Comparison of ENCODE assay signal across 30 cellular contexts in genomic region chr1:32729254-32730046, GRCh38. TPM values are rescaled to one million over a fixed set of nuclear protein-coding genes. Genes with fewer than 3 reads are reported as not detected.
DNase-seq lines count a peak whose midpoint lies in the region; ATAC-seq, FAIRE-seq and TF ChIP-seq lines count a peak whose summit lies in the region.
"Had no signal": no experiment of that assay in that cellular context is flagged by ENCODE, and none has a peak within 500 bp of the region (broad histone marks: within the 10 kb centered on the region; RNA-seq: fewer than 3 reads in every experiment).

No MANE protein-coding gene starts in this region.

- ATAC-seq in HG02642 (IDR thresholded peaks at IDR 0.05; ENCODE audit: poor library complexity, unreplicated experiment): no peak
- ATAC-seq: activated T-cell treated with anti-CD3 and anti-CD28 coated beads, Interleukin-2, amount 50 U/mL, for 72 hours; left ventricle myocardium superior; sciatic nerve had no signal

- intact Hi-C loops in activated CD4-positive, alpha-beta memory T cell treated with anti-CD3 and anti-CD28 coated beads for 36 hours (cut with micrococcal nuclease): no loop called here

- H3K27ac Mint-ChIP-seq in astrocyte (ENCODE audit: unreplicated experiment): peak overlapping the region; percentile 1
- no peak overlapping the region for H3K27ac Mint-ChIP-seq in activated CD4-positive, alpha-beta memory T cell treated with anti-CD3 and anti-CD28 coated beads for 36 hours
- H3K27ac Mint-ChIP-seq: activated naive CD4-positive, alpha-beta T cell treated with anti-CD3 and anti-CD28 coated beads, Interleukin-2, amount 10 ng/mL, durations not matched to agents 7 days and 5 days; activated T-cell treated with anti-CD3 and anti-CD28 coated beads, Interleukin-2, amount 50 U/mL, for 72 hours; immature natural killer cell; nephron; type B pancreatic cell had no signal

- H3K56ac ChIP-seq in mesendoderm (ENCODE audit: low read length): peak overlapping the region; percentile 25

- H3K27ac ChIP-seq in astrocyte (ENCODE audit: low read depth, low read length) (peak overlapping the region; percentile 34), mesendoderm (ENCODE audit: low read depth, low read length) (no peak overlapping the region)
- H3K27ac ChIP-seq: C4-2B, foreskin keratinocyte had no signal

- no peak overlapping the region for H2AK5ac ChIP-seq in mesendoderm (ENCODE audit: low read length)

- no peaks in the 10 kb centered on the region for H3K9me3 Mint-ChIP-seq in astrocyte (ENCODE audit: unreplicated experiment)
- H3K9me3 Mint-ChIP-seq in activated CD4-positive, alpha-beta memory T cell treated with anti-CD3 and anti-CD28 coated beads for 36 hours: no peaks in the 10 kb centered on the region
- H3K9me3 Mint-ChIP-seq: activated naive CD4-positive, alpha-beta T cell treated with anti-CD3 and anti-CD28 coated beads, Interleukin-2, amount 10 ng/mL, durations not matched to agents 7 days and 5 days; activated T-cell treated with anti-CD3 and anti-CD28 coated beads, Interleukin-2, amount 50 U/mL, for 72 hours; immature natural killer cell; nephron; type B pancreatic cell had no signal

- H4K5ac ChIP-seq in mesendoderm (ENCODE audit: low read length): no peak overlapping the region

- H3K9ac ChIP-seq in astrocyte (ENCODE audit: low read length): peak overlapping the region; percentile 35
- H3K9ac ChIP-seq in mesendoderm (ENCODE audit: low read length): no peak overlapping the region

- no peak overlapping the region for H3K18ac ChIP-seq in mesendoderm (ENCODE audit: low read length)

- H2BK120ac ChIP-seq in mesendoderm (ENCODE audit: low read depth, low read length): no peak overlapping the region

- H3K27me3 ChIP-seq in astrocyte (ENCODE audit: insufficient read depth, low read length): no peaks in the 10 kb centered on the region
- H3K27me3 ChIP-seq in mesendoderm (ENCODE audit: insufficient read depth, low read length, poor library complexity): no peaks in the 10 kb centered on the region
- H3K27me3 ChIP-seq: foreskin keratinocyte, hepatocyte had no signal

- H3K4me1 Mint-ChIP-seq in astrocyte (ENCODE audit: low read depth, unreplicated experiment): peaks cover 31% of the 10 kb centered on the region
- H3K4me1 Mint-ChIP-seq in activated CD4-positive, alpha-beta memory T cell treated with anti-CD3 and anti-CD28 coated beads for 36 hours (ENCODE audit: low read depth): peaks cover 13% of the 10 kb centered on the region

- no peaks in the 10 kb centered on the region for H3K9me3 ChIP-seq in astrocyte (ENCODE audit: insufficient read depth, low read depth, low read length)
- H3K9me3 ChIP-seq: HAP-1 had no signal

- H2BK15ac ChIP-seq in mesendoderm (replicated peaks; ENCODE audit: low read depth): no peak overlapping the region

- H3K23ac ChIP-seq in mesendoderm (ENCODE audit: low read length): no peak overlapping the region

- H3K4me3 ChIP-seq in astrocyte (ENCODE audit: insufficient read depth, low read depth, low read length): no peak overlapping the region
- H3K4me3 ChIP-seq in mesendoderm (ENCODE audit: low read length): no peak overlapping the region
- H3K4me3 ChIP-seq: HAP-1, hepatocyte had no signal

- H3K4me3 Mint-ChIP-seq in astrocyte (ENCODE audit: unreplicated experiment): no peak overlapping the region
- no peak overlapping the region for H3K4me3 Mint-ChIP-seq in activated CD4-positive, alpha-beta memory T cell treated with anti-CD3 and anti-CD28 coated beads for 36 hours
- H3K4me3 Mint-ChIP-seq: activated naive CD4-positive, alpha-beta T cell treated with anti-CD3 and anti-CD28 coated beads, Interleukin-2, amount 10 ng/mL, durations not matched to agents 7 days and 5 days; activated T-cell treated with anti-CD3 and anti-CD28 coated beads, Interleukin-2, amount 50 U/mL, for 72 hours; immature natural killer cell; nephron; type B pancreatic cell had no signal

- POLR2A ChIA-PET in activated CD4-positive, alpha-beta memory T cell treated with anti-CD3 and anti-CD28 coated beads for 36 hours (lab: Charles Lee): no interaction called here

- FAIRE-seq in astrocyte (lab: Jason Lieb, UNC): no peak
- FAIRE-seq: A204.1, D721Med, G401.6, GM18507, HTR-8/SVneo had no signal

- H3K27me3 Mint-ChIP-seq in astrocyte (ENCODE audit: low read depth, unreplicated experiment): no peaks in the 10 kb centered on the region
- peaks cover 2% of the 10 kb centered on the region for H3K27me3 Mint-ChIP-seq in activated CD4-positive, alpha-beta memory T cell treated with anti-CD3 and anti-CD28 coated beads for 36 hours
- H3K27me3 Mint-ChIP-seq: type B pancreatic cell had no signal

- H3K79me1 ChIP-seq in mesendoderm (ENCODE audit: low read length): no peaks in the 10 kb centered on the region

- WGBS in mesendoderm (ENCODE audit: extremely low coverage, insufficient coverage, low lambda C conversion rate): no CpG with 5 or more reads among the region's 14 CpGs

- H2AFZ ChIP-seq in astrocyte (ENCODE audit: low read depth, low read length): no peak overlapping the region
- H2AFZ ChIP-seq: hepatocyte had no signal

- TF ChIP-seq CTCF in astrocyte (IDR thresholded peaks at IDR 0.05; ENCODE audit: insufficient read depth, low read depth, low read length): no peak

- DNase-seq in NCI-H1417 (lab: John Stamatoyannopoulos, UW): peak in 2 of 3 experiments; percentile 22 to 48
- DNase-seq in NCI-H1417 treated with DMSO at 0.1 percent for 48 hours (lab: John Stamatoyannopoulos, UW): no peak
- DNase-seq in LHCN-M2 (ENCODE audit: low read depth): peak; percentile 24
- no peak for DNase-seq in astrocyte (ENCODE audit: low read depth)
- no peak for DNase-seq in mesendoderm
- no peak for DNase-seq in activated CD4-positive, alpha-beta memory T cell treated with anti-CD3 and anti-CD28 coated beads for 36 hours
- no peak for DNase-seq in HPDE6-E6E7 (ENCODE audit: extremely low spot score)
- DNase-seq: activated CD4-positive, alpha-beta T cell treated with anti-CD3 and anti-CD28 coated beads for 4 hours; activated naive CD4-positive, alpha-beta T cell treated with anti-CD3 and anti-CD28 coated beads, Interleukin-2, amount 10 ng/mL, durations not matched to agents 7 days and 5 days; activated T-cell treated with anti-CD3 and anti-CD28 coated beads, Interleukin-2, amount 50 U/mL, for 72 hours; caudate nucleus; immature natural killer cell; left ventricle myocardium superior; posterior cingulate gyrus; SIG-M5; stimulated activated CD8-positive, alpha-beta memory T cell treated with anti-CD3 and anti-CD28 coated beads, Interleukin-4, amount 100 ng/mL, for 48 hours had no signal

- no peaks in the 10 kb centered on the region for H4K20me1 ChIP-seq in astrocyte (ENCODE audit: insufficient read depth, low read length)

- H2BK5ac ChIP-seq in mesendoderm (ENCODE audit: low read length): no peak overlapping the region

- H3K4me1 ChIP-seq in astrocyte (ENCODE audit: insufficient read depth, low read length): peaks cover 30% of the 10 kb centered on the region
- H3K4me1 ChIP-seq in mesendoderm (ENCODE audit: control insufficient read depth, low read depth, low read length): peaks cover 7% of the 10 kb centered on the region
- H3K4me1 ChIP-seq: HAP-1 had no signal

- no peak overlapping the region for H4K8ac ChIP-seq in mesendoderm (ENCODE audit: low read depth, low read length)

- peaks cover 1% of the 10 kb centered on the region for H3K36me3 Mint-ChIP-seq in astrocyte (ENCODE audit: low read depth, unreplicated experiment)
- H3K36me3 Mint-ChIP-seq in activated CD4-positive, alpha-beta memory T cell treated with anti-CD3 and anti-CD28 coated beads for 36 hours: no peaks in the 10 kb centered on the region
- H3K36me3 Mint-ChIP-seq: activated naive CD4-positive, alpha-beta T cell treated with anti-CD3 and anti-CD28 coated beads, Interleukin-2, amount 10 ng/mL, durations not matched to agents 7 days and 5 days; immature natural killer cell; type B pancreatic cell had no signal

- CTCF ChIA-PET in activated CD4-positive, alpha-beta memory T cell treated with anti-CD3 and anti-CD28 coated beads for 36 hours (lab: Charles Lee): interaction anchor here (0.9 to 4.3 kb wide), 5 partner anchors 16 to 147 kb away, joined by 3 to 28 read pairs (median 6); no protein-coding TSS in a partner anchor

- H3K79me2 ChIP-seq in astrocyte (ENCODE audit: insufficient read depth, low read length): no peaks in the 10 kb centered on the region
- H3K79me2 ChIP-seq in mesendoderm (ENCODE audit: control insufficient read depth, insufficient read depth, low read length): no peaks in the 10 kb centered on the region
- H3K79me2 ChIP-seq: hepatocyte had no signal

- no peak overlapping the region for H3K4ac ChIP-seq in mesendoderm (ENCODE audit: low read depth, low read length)

- H3K36me3 ChIP-seq in astrocyte (ENCODE audit: insufficient read depth, low read length) (no peaks in the 10 kb centered on the region), mesendoderm (ENCODE audit: control insufficient read depth, insufficient read depth, low read length) (no peaks in the 10 kb centered on the region)
- H3K36me3 ChIP-seq: HAP-1 had no signal

- H3K4me2 ChIP-seq in astrocyte (ENCODE audit: low read length): no peak overlapping the region
- H3K4me2 ChIP-seq in mesendoderm (ENCODE audit: low read length): no peak overlapping the region
- H3K4me2 ChIP-seq: hepatocyte had no signal

RNA-seq across cellular contexts. Expression of gene SYNC, which starts 26.9 kb away (rescaled TPM):
- total RNA-seq in LHCN-M2 (2014; rRNA removed) (50.5 and 55.2 TPM in 2 replicates), astrocyte (20.6 and 23.7 TPM in 2 replicates)
- 24.7 TPM for polyA plus RNA-seq in LHCN-M2 (2012)
- polyA plus RNA-seq in mesendoderm (2013, experiment 1 of 2): 0.11 TPM
- 0.06 TPM for polyA plus RNA-seq in mesendoderm (2013, experiment 2 of 2)
- not detected for total RNA-seq in activated CD4-positive, alpha-beta memory T cell treated with anti-CD3 and anti-CD28 coated beads for 36 hours
- total RNA-seq: activated T-cell treated with anti-CD3 and anti-CD28 coated beads, Interleukin-2, amount 50 U/mL, for 72 hours; T-helper 1 cell treated with Interleukin-12 subunit alpha and Interleukin-12 subunit beta and Interleukin-4 antibody, amounts not matched to agents 30 ng/mL and 1 ng/mL, for 36 hours had no signal
- polyA plus RNA-seq: immature natural killer cell had no signal

Comparison
In these comparisons a context has a peak if more than half of its experiments do, and no peak if none do; other contexts are left out.
1. DNase-seq: peak in NCI-H1417 (2 of 3) and LHCN-M2 (single experiment); none in NCI-H1417 treated with DMSO at 0.1 percent for 48 hours (single experiment), astrocyte (single experiment), mesendoderm (single experiment), activated CD4-positive, alpha-beta memory T cell treated with anti-CD3 and anti-CD28 coated beads for 36 hours (single experiment) and HPDE6-E6E7 (single experiment).
2. RNA of gene SYNC, which starts 26.9 kb away (total RNA-seq): 50.5 to 55.2 TPM in LHCN-M2 and 20.6 to 23.7 TPM in astrocyte; not detected in activated CD4-positive, alpha-beta memory T cell treated with anti-CD3 and anti-CD28 coated beads for 36 hours; every median in the first group is over 10 times any median in the second.